Comparison of ENCODE assay signal across 13 cellular contexts in genomic region chr7:134541501-134542194, GRCh38. TPM values are rescaled to one million over a fixed set of nuclear protein-coding genes. Genes with fewer than 3 reads are reported as not detected.
"Had no signal": no experiment of that assay in that cellular context is flagged by ENCODE, and none has a peak within 500 bp of the region (broad histone marks: within the 10 kb centered on the region; RNA-seq: fewer than 3 reads in every experiment).

No MANE protein-coding gene starts in this region.

RNA-seq across cellular contexts. Expression of gene AKR1B15, which starts 7.3 kb away (rescaled TPM):
- total RNA-seq: activated B cell treated with CpG ODN at 0.5 μM for 24 hours; activated CD4-positive, alpha-beta memory T cell treated with anti-CD3 and anti-CD28 coated beads for 36 hours; activated CD4-positive, alpha-beta memory T cell treated with anti-CD3 and anti-CD28 coated beads, Interleukin-2, amount 10 ng/mL, durations not matched to agents 7 days and 5 days; activated CD4-positive, alpha-beta T cell treated with anti-CD3 and anti-CD28 coated beads for 36 hours; activated CD4-positive, alpha-beta T cell treated with anti-CD3 and anti-CD28 coated beads, Interleukin-2, amount 10 ng/mL, durations not matched to agents 24 days and 14 days; activated CD4-positive, alpha-beta T cell treated with anti-CD3 and anti-CD28 coated beads, Interleukin-2, amount 10 ng/mL, durations not matched to agents 7 days and 5 days; activated CD8-positive, alpha-beta memory T cell treated with anti-CD3 and anti-CD28 coated beads for 36 hours; activated CD8-positive, alpha-beta memory T cell treated with anti-CD3 and anti-CD28 coated beads, Interleukin-2, amount 10 ng/mL, durations not matched to agents 7 days and 5 days; activated CD8-positive, alpha-beta T cell treated with anti-CD3 and anti-CD28 coated beads for 36 hours; activated CD8-positive, alpha-beta T cell treated with anti-CD3 and anti-CD28 coated beads, Interleukin-2, amount 10 ng/mL, durations not matched to agents 7 days and 5 days; T-helper 17 cell; T-helper 2 cell treated with Interferon-gamma antibody and Interleukin-4, amounts not matched to agents 100 ng/mL and 5 ng/mL, for 36 hours; WTC11 had no signal

RNA-seq across cellular contexts. Expression of gene AKR1B10, which starts 14.3 kb away (rescaled TPM):
- total RNA-seq: activated B cell treated with CpG ODN at 0.5 μM for 24 hours; activated CD4-positive, alpha-beta memory T cell treated with anti-CD3 and anti-CD28 coated beads for 36 hours; activated CD4-positive, alpha-beta memory T cell treated with anti-CD3 and anti-CD28 coated beads, Interleukin-2, amount 10 ng/mL, durations not matched to agents 7 days and 5 days; activated CD4-positive, alpha-beta T cell treated with anti-CD3 and anti-CD28 coated beads for 36 hours; activated CD4-positive, alpha-beta T cell treated with anti-CD3 and anti-CD28 coated beads, Interleukin-2, amount 10 ng/mL, durations not matched to agents 24 days and 14 days; activated CD4-positive, alpha-beta T cell treated with anti-CD3 and anti-CD28 coated beads, Interleukin-2, amount 10 ng/mL, durations not matched to agents 7 days and 5 days; activated CD8-positive, alpha-beta memory T cell treated with anti-CD3 and anti-CD28 coated beads for 36 hours; activated CD8-positive, alpha-beta memory T cell treated with anti-CD3 and anti-CD28 coated beads, Interleukin-2, amount 10 ng/mL, durations not matched to agents 7 days and 5 days; activated CD8-positive, alpha-beta T cell treated with anti-CD3 and anti-CD28 coated beads for 36 hours; activated CD8-positive, alpha-beta T cell treated with anti-CD3 and anti-CD28 coated beads, Interleukin-2, amount 10 ng/mL, durations not matched to agents 7 days and 5 days; T-helper 17 cell; T-helper 2 cell treated with Interferon-gamma antibody and Interleukin-4, amounts not matched to agents 100 ng/mL and 5 ng/mL, for 36 hours had no signal
